ENCODE assay signal across 18 cellular contexts in genomic region chr15:89395996-89396395, GRCh38.
DNase-seq lines count a peak whose midpoint lies in the region; ATAC-seq, FAIRE-seq and TF ChIP-seq lines count a peak whose summit lies in the region.
"Had no signal": no experiment of that assay in that cellular context is flagged by ENCODE, and none has a peak within 500 bp of the region (broad histone marks: within the 10 kb centered on the region; RNA-seq: fewer than 3 reads in every experiment).

No MANE protein-coding gene starts in this region.

- H3K9me3 Mint-ChIP-seq in activated CD4-positive, alpha-beta memory T cell treated with anti-CD3 and anti-CD28 coated beads, Interleukin-2, amount 10 ng/mL, durations not matched to agents 7 days and 5 days = no peaks in the 10 kb centered on the region
- H3K9me3 Mint-ChIP-seq: activated naive CD8-positive, alpha-beta T cell treated with anti-CD3 and anti-CD28 coated beads for 36 hours; CD4-positive, CD25-positive, alpha-beta regulatory T cell; naive B cell; WTC11 had no signal

- FAIRE-seq in bronchial epithelial cell (lab: Jason Lieb, UNC) = no peak
- FAIRE-seq: colon had no signal

- no peak overlapping the region for H3K23ac ChIP-seq in IMR-90 (ENCODE audit: low read depth, low read length)

- H3K4ac ChIP-seq in IMR-90 (ENCODE audit: low read depth, low read length) = no peak overlapping the region

- CTCF ChIA-PET in IMR-90 (lab: Yijun Ruan, JAX) (no interaction called here), PC-3 (lab: Charles Lee) (no interaction called here)
- CTCF ChIA-PET in activated CD4-positive, alpha-beta memory T cell treated with anti-CD3 and anti-CD28 coated beads, Interleukin-2, amount 10 ng/mL, durations not matched to agents 7 days and 5 days (lab: Charles Lee) = no interaction called here

- BruUV-seq in IMR-90 (replicated peaks; lab: Mats Ljungman, UMichigan) (no TSS peak), PC-3 (replicated peaks; lab: Mats Ljungman, UMichigan) (no TSS peak)

- DNase-seq in IMR-90 (no peak), PC-3 (peak; percentile 13), bronchial epithelial cell (ENCODE audit: low read depth) (peak; percentile 87), spleen (peak; percentile 40), hypothalamus (lab: John Stamatoyannopoulos, UW) (no peak), uterus (no peak)
- no peak for DNase-seq in activated CD4-positive, alpha-beta memory T cell treated with anti-CD3 and anti-CD28 coated beads, Interleukin-2, amount 10 ng/mL, durations not matched to agents 7 days and 5 days
- DNase-seq: activated naive CD8-positive, alpha-beta T cell treated with anti-CD3 and anti-CD28 coated beads for 36 hours; CD4-positive, CD25-positive, alpha-beta regulatory T cell; left cardiac atrium; naive B cell; psoas muscle; stimulated activated CD4-positive, alpha-beta T cell treated with anti-CD3 and anti-CD28 coated beads, Interleukin-15, amount 100 ng/mL, for 24 hours had no signal

- intact Hi-C loops in IMR-90 (cut with micrococcal nuclease) = no loop called here
- intact Hi-C loops in PC-3 (cut with micrococcal nuclease) = no loop called here
- intact Hi-C loops in spleen (cut with DNase I; ENCODE audit: low total_unique reads) = no loop called here
- intact Hi-C loops in uterus (cut with DNase I; ENCODE audit: low total_unique reads) = no loop called here

- H3K9me1 ChIP-seq in IMR-90 (ENCODE audit: insufficient read depth, low read length) = no peaks in the 10 kb centered on the region

- H3K27me3 Mint-ChIP-seq in activated CD4-positive, alpha-beta memory T cell treated with anti-CD3 and anti-CD28 coated beads, Interleukin-2, amount 10 ng/mL, durations not matched to agents 7 days and 5 days = peaks cover 50% of the 10 kb centered on the region

- WGBS in IMR-90 (ENCODE audit: extremely low coverage in 2 of 2, insufficient read length in 1 of 2), 2 experiments = 100% methylated on average over 1 of the region's 4 CpGs; no CpG with 5 or more reads in 1 of the 2 experiments
- 24 to 46% (median 34%) methylated on average over 4 of the region's 4 CpGs for WGBS in spleen, 5 donors

- H3K79me2 ChIP-seq in PC-3 (ENCODE audit: low read length) = no peaks in the 10 kb centered on the region

- H3K9me3 ChIP-seq in IMR-90 (ENCODE audit: control insufficient read depth, insufficient read depth, low read length) (no peaks in the 10 kb centered on the region), PC-3 (ENCODE audit: low read length) (no peaks in the 10 kb centered on the region), spleen (no peaks in the 10 kb centered on the region), uterus (no peaks in the 10 kb centered on the region)
- H3K9me3 ChIP-seq: esophagus muscularis mucosa, psoas muscle had no signal

- H3K4me1 ChIP-seq in IMR-90 (ENCODE audit: control insufficient read depth, insufficient read depth, low read length) (no peaks in the 10 kb centered on the region), PC-3 (ENCODE audit: insufficient read depth, low read length) (no peaks in the 10 kb centered on the region), spleen (peaks cover 11 to 28% (median 17%) of the 10 kb centered on the region in 6 donors), uterus (peaks cover 0 to 14% of the 10 kb centered on the region in 2 donors)

- H2BK15ac ChIP-seq in IMR-90 (ENCODE audit: low read depth, low read length) = no peak overlapping the region

- H2BK120ac ChIP-seq in IMR-90 (ENCODE audit: low read depth, low read length) = no peak overlapping the region

- H2AFZ ChIP-seq in IMR-90 (replicated peaks; ENCODE audit: low read length, poor library complexity) = no peak overlapping the region
- H2AFZ ChIP-seq in PC-3 (ENCODE audit: low read length) = no peak overlapping the region

- in situ Hi-C loops in IMR-90 (cut with MboI; ENCODE audit: low sequenced_read_pairs) = no loop called here

- H3K9ac ChIP-seq in IMR-90 (ENCODE audit: low read depth, low read length) (no peak overlapping the region), PC-3 (ENCODE audit: low read length) (no peak overlapping the region)

- H4K8ac ChIP-seq in IMR-90 (ENCODE audit: low read depth in 2 of 2, low read length in 2 of 2) = no peak overlapping the region

- no peak overlapping the region for H2AK9ac ChIP-seq in IMR-90 (replicated peaks; ENCODE audit: low read depth, low read length, poor library complexity)

- H3K4me3 Mint-ChIP-seq in activated CD4-positive, alpha-beta memory T cell treated with anti-CD3 and anti-CD28 coated beads, Interleukin-2, amount 10 ng/mL, durations not matched to agents 7 days and 5 days = no peak overlapping the region
- H3K4me3 Mint-ChIP-seq: activated naive CD8-positive, alpha-beta T cell treated with anti-CD3 and anti-CD28 coated beads for 36 hours; naive B cell; WTC11 had no signal

- H3K27ac Mint-ChIP-seq in activated CD4-positive, alpha-beta memory T cell treated with anti-CD3 and anti-CD28 coated beads, Interleukin-2, amount 10 ng/mL, durations not matched to agents 7 days and 5 days = no peak overlapping the region
- H3K27ac Mint-ChIP-seq: activated naive CD8-positive, alpha-beta T cell treated with anti-CD3 and anti-CD28 coated beads for 36 hours; CD4-positive, CD25-positive, alpha-beta regulatory T cell; naive B cell; WTC11 had no signal

- H3K36me3 Mint-ChIP-seq in activated CD4-positive, alpha-beta memory T cell treated with anti-CD3 and anti-CD28 coated beads, Interleukin-2, amount 10 ng/mL, durations not matched to agents 7 days and 5 days (ENCODE audit: low read depth) = no peaks in the 10 kb centered on the region
- H3K36me3 Mint-ChIP-seq: activated naive CD8-positive, alpha-beta T cell treated with anti-CD3 and anti-CD28 coated beads for 36 hours; CD4-positive, CD25-positive, alpha-beta regulatory T cell; naive B cell; WTC11 had no signal

- H3K4me2 ChIP-seq in IMR-90 (ENCODE audit: low read depth, low read length) (no peak overlapping the region), PC-3 (ENCODE audit: low read length) (no peak overlapping the region)

- H3K9me2 ChIP-seq in PC-3 (replicated peaks; ENCODE audit: low read length) = no peaks in the 10 kb centered on the region

- H3K27me3 ChIP-seq in IMR-90 (ENCODE audit: control insufficient read depth, insufficient read depth, low read length) (peaks cover 84% of the 10 kb centered on the region), PC-3 (ENCODE audit: low read length) (no peaks in the 10 kb centered on the region), bronchial epithelial cell (ENCODE audit: control insufficient read depth, insufficient read depth, low read length) (peaks cover 12% of the 10 kb centered on the region), spleen (replicated peaks in 1 of 7) (peaks cover 0 to 94% (median 33%) of the 10 kb centered on the region in 7 donors), uterus (peaks cover 14 to 41% of the 10 kb centered on the region in 2 donors)

- TF ChIP-seq POLR2A in IMR-90 (IDR thresholded peaks at IDR 0.05; ENCODE audit: low read depth, low read length) = no peak
- no peak for TF ChIP-seq POLR2A in spleen (IDR thresholded peaks at IDR 0.05)
- no peak for TF ChIP-seq POLR2A in uterus (IDR thresholded peaks at IDR 0.05)

- POLR2A ChIA-PET in IMR-90 (lab: Charles Lee; ENCODE audit: unreplicated experiment) = no interaction called here
- POLR2A ChIA-PET in PC-3 (lab: Charles Lee; ENCODE audit: unreplicated experiment) = no interaction called here
- POLR2A ChIA-PET in activated CD4-positive, alpha-beta memory T cell treated with anti-CD3 and anti-CD28 coated beads, Interleukin-2, amount 10 ng/mL, durations not matched to agents 7 days and 5 days (lab: Charles Lee) = no interaction called here

- H2BK5ac ChIP-seq in IMR-90 (ENCODE audit: low read depth, low read length, poor library complexity, severe bottlenecking) = no peak overlapping the region

- no peak overlapping the region for H2AK5ac ChIP-seq in IMR-90 (ENCODE audit: low read depth, low read length)

- no peak for TF ChIP-seq RAD21 in IMR-90 (IDR thresholded peaks at IDR 0.05; ENCODE audit: low read length)

- 0 out of 2 replicates have a peak, but pooled peaks have one; percentile 21 for ATAC-seq in IMR-90 (ENCODE audit: low read depth)
- ATAC-seq in PC-3 = no peak
- ATAC-seq: HCT116, left cardiac atrium, psoas muscle, SK-N-SH treated with all-trans-retinoic acid at 6 μM for 48 hours, WTC11 had no signal

- dilution Hi-C loops in IMR-90 (cut with HindIII; ENCODE audit: low sequenced_read_pairs, unreplicated experiment) = no loop called here

- no peaks in the 10 kb centered on the region for H3F3A ChIP-seq in PC-3 (ENCODE audit: low read length, unreplicated experiment)

- H3K18ac ChIP-seq in IMR-90 (ENCODE audit: low read depth, low read length) = no peak overlapping the region

- no peak overlapping the region for H3K14ac ChIP-seq in IMR-90 (replicated peaks; ENCODE audit: low read depth, low read length)

- H2BK20ac ChIP-seq in IMR-90 (ENCODE audit: low read depth, low read length) = no peak overlapping the region

- peaks cover 5% of the 10 kb centered on the region for H3K4me1 Mint-ChIP-seq in activated CD4-positive, alpha-beta memory T cell treated with anti-CD3 and anti-CD28 coated beads, Interleukin-2, amount 10 ng/mL, durations not matched to agents 7 days and 5 days
- H3K4me1 Mint-ChIP-seq: activated naive CD8-positive, alpha-beta T cell treated with anti-CD3 and anti-CD28 coated beads for 36 hours had no signal

- H4K20me1 ChIP-seq in IMR-90 (ENCODE audit: insufficient read depth, low read length) (no peaks in the 10 kb centered on the region), PC-3 (ENCODE audit: low read length) (no peaks in the 10 kb centered on the region)

- H3K36me3 ChIP-seq in IMR-90 (ENCODE audit: control insufficient read depth, insufficient read depth, low read length) (no peaks in the 10 kb centered on the region), PC-3 (ENCODE audit: low read depth, low read length) (no peaks in the 10 kb centered on the region), bronchial epithelial cell (ENCODE audit: control insufficient read depth, insufficient read depth, low read length) (no peaks in the 10 kb centered on the region), spleen (no peaks in the 10 kb centered on the region), uterus (no peaks in the 10 kb centered on the region)
- H3K36me3 ChIP-seq: esophagus muscularis mucosa had no signal

- H3K27ac ChIP-seq in IMR-90 (ENCODE audit: insufficient read depth, low read length) = no peak overlapping the region
- no peak overlapping the region for H3K27ac ChIP-seq in PC-3 (ENCODE audit: low read length)
- H3K27ac ChIP-seq in spleen = no peak overlapping the region
- no peak overlapping the region for H3K27ac ChIP-seq in uterus
- H3K27ac ChIP-seq: esophagus muscularis mucosa, psoas muscle had no signal

- no peak overlapping the region for H4K91ac ChIP-seq in IMR-90 (ENCODE audit: insufficient read depth, low read depth, low read length)

- H3K79me1 ChIP-seq in IMR-90 (ENCODE audit: low read depth in 1 of 2, low read length in 2 of 2) = no peaks in the 10 kb centered on the region

- no peak overlapping the region for H4K5ac ChIP-seq in IMR-90 (ENCODE audit: low read depth, low read length)

- no peak overlapping the region for H3K56ac ChIP-seq in IMR-90 (ENCODE audit: extremely low read depth, insufficient read depth, low read length)

- no peak for TF ChIP-seq CTCF in IMR-90 (conservative IDR thresholded peaks at IDR 0.05; ENCODE audit: low read depth, low read length)
- no peak for TF ChIP-seq CTCF in PC-3 (conservative IDR thresholded peaks at IDR 0.05; ENCODE audit: low read depth, low read length)
- TF ChIP-seq CTCF in bronchial epithelial cell (IDR thresholded peaks at IDR 0.05; ENCODE audit: insufficient read depth, low read length, severe bottlenecking) = no peak
- TF ChIP-seq CTCF in spleen (IDR thresholded peaks at IDR 0.05 in 8 of 11, conservative IDR thresholded peaks at IDR 0.05 in 3 of 11) = no peak
- TF ChIP-seq CTCF in uterus (IDR thresholded peaks at IDR 0.05) = no peak

- H3K4me3 ChIP-seq in IMR-90 (ENCODE audit: insufficient read depth, low read depth, low read length) (no peak overlapping the region), PC-3 (ENCODE audit: low read length) (no peak overlapping the region), bronchial epithelial cell (ENCODE audit: low read depth, low read length) (no peak overlapping the region), spleen (no peak overlapping the region), uterus (no peak overlapping the region)
- H3K4me3 ChIP-seq: esophagus muscularis mucosa, psoas muscle had no signal

Comparison
In these comparisons a context has a peak if more than half of its experiments do, and no peak if none do; other contexts are left out.
1. DNase-seq: peak in PC-3 (single experiment), bronchial epithelial cell (single experiment) and spleen (single experiment); none in IMR-90 (single experiment), activated CD4-positive, alpha-beta memory T cell treated with anti-CD3 and anti-CD28 coated beads, Interleukin-2, amount 10 ng/mL, durations not matched to agents 7 days and 5 days (single experiment), hypothalamus (0 of 51) and uterus (0 of 2).